Comparison of ENCODE assay signal across 16 cellular contexts in genomic region chr16:76035689-76036088, GRCh38.
"Had no signal": no experiment of that assay in that cellular context is flagged by ENCODE, and none has a peak within 500 bp of the region (broad histone marks: within the 10 kb centered on the region; RNA-seq: fewer than 3 reads in every experiment).

No MANE protein-coding gene starts in this region.

- DNase-seq: activated CD4-positive, alpha-beta T cell treated with anti-CD3 and anti-CD28 coated beads for 48 hours; activated CD8-positive, alpha-beta memory T cell treated with anti-CD3 and anti-CD28 coated beads for 24 hours; activated naive CD4-positive, alpha-beta T cell treated with anti-CD3 and anti-CD28 coated beads for 36 hours; gastrocnemius medialis; heart right ventricle; islet precursor cell; left lung; nephron progenitor cell; spleen; stimulated activated CD4-positive, alpha-beta T cell treated with anti-CD3 and anti-CD28 coated beads, Interleukin-1b, Interleukin-23, amount 100 ng/mL, for 48 hours; stimulated activated naive B cell treated with anti-CD40 and anti-IgM and Interleukin-4, amounts not matched to agents 10 μg/mL and 1 μg/mL and 100 μg/mL, for 72 hours; trophoblast cell had no signal

- H3K4me1 Mint-ChIP-seq: activated T-helper 17 cell treated with anti-CD3 and anti-CD28 coated beads, Interleukin-2, amount 50 U/mL, for 72 hours; nephron progenitor cell; stimulated activated naive B cell treated with anti-CD40 and anti-IgM and Interleukin-4, amounts not matched to agents 10 μg/mL and 1 μg/mL and 100 μg/mL, for 72 hours; WTC11 had no signal

- H3K27ac ChIP-seq: cardiac muscle cell, gastrocnemius medialis, heart right ventricle, left lung, spleen had no signal

- H3K27ac Mint-ChIP-seq: activated naive CD4-positive, alpha-beta T cell treated with anti-CD3 and anti-CD28 coated beads for 36 hours; activated T-helper 17 cell treated with anti-CD3 and anti-CD28 coated beads, Interleukin-2, amount 50 U/mL, for 72 hours; nephron progenitor cell; stimulated activated naive B cell treated with anti-CD40 and anti-IgM and Interleukin-4, amounts not matched to agents 10 μg/mL and 1 μg/mL and 100 μg/mL, for 72 hours; WTC11 had no signal

- ATAC-seq: activated T-helper 17 cell treated with anti-CD3 and anti-CD28 coated beads, Interleukin-2, amount 50 U/mL, for 72 hours; gastrocnemius medialis; heart right ventricle; left lung; sciatic nerve; stimulated activated naive B cell treated with anti-CD40 and anti-IgM and Interleukin-4, amounts not matched to agents 10 μg/mL and 1 μg/mL and 100 μg/mL, for 72 hours; WTC11 had no signal

- H3K9me3 ChIP-seq: gastrocnemius medialis had no signal

- H3K4me1 ChIP-seq: gastrocnemius medialis, heart right ventricle, left lung, spleen had no signal

- H3K36me3 ChIP-seq: cardiac muscle cell, gastrocnemius medialis, heart right ventricle, left lung, spleen had no signal

- H3K4me3 Mint-ChIP-seq: activated naive CD4-positive, alpha-beta T cell treated with anti-CD3 and anti-CD28 coated beads for 36 hours; activated T-helper 17 cell treated with anti-CD3 and anti-CD28 coated beads, Interleukin-2, amount 50 U/mL, for 72 hours; nephron progenitor cell; stimulated activated naive B cell treated with anti-CD40 and anti-IgM and Interleukin-4, amounts not matched to agents 10 μg/mL and 1 μg/mL and 100 μg/mL, for 72 hours; WTC11 had no signal

- H3K27me3 ChIP-seq: cardiac muscle cell, gastrocnemius medialis, heart right ventricle, left lung, spleen had no signal

- H3K4me3 ChIP-seq: cardiac muscle cell, gastrocnemius medialis, heart right ventricle, left lung, spleen had no signal

- H3K36me3 Mint-ChIP-seq: stimulated activated naive B cell treated with anti-CD40 and anti-IgM and Interleukin-4, amounts not matched to agents 10 μg/mL and 1 μg/mL and 100 μg/mL, for 72 hours had no signal

- H3K27me3 Mint-ChIP-seq: activated T-helper 17 cell treated with anti-CD3 and anti-CD28 coated beads, Interleukin-2, amount 50 U/mL, for 72 hours; stimulated activated naive B cell treated with anti-CD40 and anti-IgM and Interleukin-4, amounts not matched to agents 10 μg/mL and 1 μg/mL and 100 μg/mL, for 72 hours had no signal
